8 cellular contexts compared by ENCODE assay signal in the genomic region with DNA sequence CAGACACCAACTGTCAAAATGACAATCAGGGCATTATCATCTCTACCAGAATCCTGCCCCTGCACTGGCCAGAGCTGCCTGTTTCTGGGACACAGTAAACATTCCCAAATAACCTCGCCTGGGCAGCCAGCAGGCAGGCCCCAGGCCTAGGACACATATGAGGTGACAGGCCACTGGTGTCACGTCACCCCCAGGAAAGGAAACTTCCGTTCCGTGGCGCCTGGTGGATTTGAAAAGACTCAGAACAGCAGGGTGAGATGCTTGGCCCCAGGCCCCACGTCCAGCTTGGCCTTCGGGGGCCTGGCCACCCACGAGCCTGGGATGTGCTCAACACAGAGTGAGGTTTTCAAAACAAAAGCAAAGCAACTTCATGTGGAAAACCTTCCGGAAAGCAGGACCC. TPM values are rescaled to one million over a fixed set of nuclear protein-coding genes. Genes with fewer than 3 reads are reported as not detected.
DNase-seq lines count a peak whose midpoint lies in the region; ATAC-seq and TF ChIP-seq lines count a peak whose summit lies in the region.

No MANE protein-coding gene starts in this region.

- no peaks in the 10 kb centered on the region for H3K9me3 ChIP-seq in SK-N-SH
- H3K9me3 ChIP-seq in left lung, result no peaks in the 10 kb centered on the region

- POLR2A ChIA-PET in SK-N-SH (lab: Yijun Ruan, JAX), result no interaction called here

- CTCF ChIA-PET in SK-N-SH (lab: Yijun Ruan, JAX), result interaction anchor here (1.2 kb wide), 1 partner anchor 149 kb away, joined by 3 read pairs; no protein-coding TSS in a partner anchor

- H3K27me3 Mint-ChIP-seq in activated naive CD4-positive, alpha-beta T cell treated with anti-CD3 and anti-CD28 coated beads, Interleukin-2, amount 50 U/mL, for 24 hours, result no peaks in the 10 kb centered on the region

- peaks cover 7% of the 10 kb centered on the region for H3K36me3 Mint-ChIP-seq in activated naive CD4-positive, alpha-beta T cell treated with anti-CD3 and anti-CD28 coated beads, Interleukin-2, amount 50 U/mL, for 24 hours

- peak overlapping the region; percentile 73 for H3K4me2 ChIP-seq in SK-N-SH

- 80% methylated on average over 2 of the region's 9 CpGs for WGBS in SK-N-SH (ENCODE audit: low lambda C conversion rate)

- H3K79me2 ChIP-seq in SK-N-SH (ENCODE audit: insufficient read depth), result no peaks in the 10 kb centered on the region

- TF ChIP-seq RAD21 in SK-N-SH (IDR thresholded peaks at IDR 0.05; ENCODE audit: low read length), result no peak

- peaks cover 84% of the 10 kb centered on the region for H3K4me1 Mint-ChIP-seq in activated naive CD4-positive, alpha-beta T cell treated with anti-CD3 and anti-CD28 coated beads, Interleukin-2, amount 50 U/mL, for 24 hours

- no peak overlapping the region for H2AFZ ChIP-seq in SK-N-SH (ENCODE audit: low read depth)

- peak overlapping the region in 1 of 2 experiments; percentile 80; a peak in 3 of 4 replicates for H3K4me3 ChIP-seq in SK-N-SH (ENCODE audit: low read depth in 2 of 2, low read length in 1 of 2)
- peak overlapping the region; percentile 54 to 69 for H3K4me3 ChIP-seq in left lung

- H3K9me3 Mint-ChIP-seq in activated naive CD4-positive, alpha-beta T cell treated with anti-CD3 and anti-CD28 coated beads, Interleukin-2, amount 50 U/mL, for 24 hours, result no peaks in the 10 kb centered on the region

- no peak overlapping the region for H3K9ac ChIP-seq in SK-N-SH

- peaks cover 0 to 51% of the 10 kb centered on the region in 2 experiments; a peak in 1 of 4 replicates for H3K4me1 ChIP-seq in SK-N-SH (ENCODE audit: control insufficient read depth in 1 of 2, insufficient read depth in 2 of 2, low read depth in 1 of 2, low read length in 1 of 2)
- peaks cover 3 to 60% of the 10 kb centered on the region in 2 donors for H3K4me1 ChIP-seq in left lung

- no peaks in the 10 kb centered on the region for H3K9me2 ChIP-seq in SK-N-SH

- ATAC-seq in SK-N-SH treated with all-trans-retinoic acid at 6 μM for 48 hours (no peak; the same call in 2 of the 3 replicates), left lung (no peak), HG03342 (IDR thresholded peaks at IDR 0.05; ENCODE audit: unreplicated experiment) (no peak), HG02852 (IDR thresholded peaks at IDR 0.05; ENCODE audit: unreplicated experiment) (no peak)

- H3K27ac Mint-ChIP-seq in activated naive CD4-positive, alpha-beta T cell treated with anti-CD3 and anti-CD28 coated beads, Interleukin-2, amount 50 U/mL, for 24 hours, result peak overlapping the region; percentile 90

- H3K27ac ChIP-seq in SK-N-SH (ENCODE audit: low read depth in 2 of 2, low read length in 1 of 2), result no peak overlapping the region; a peak in 1 of 4 replicates
- peak overlapping the region in 1 of 2 donors; percentile 82 for H3K27ac ChIP-seq in left lung
- peak overlapping the region; percentile 30 for H3K27ac ChIP-seq in temporal lobe (ENCODE audit: low read depth, low read length)

- no peaks in the 10 kb centered on the region; the same call in 1 of the 2 replicates for H3K27me3 ChIP-seq in SK-N-SH (ENCODE audit: insufficient read depth)
- H3K27me3 ChIP-seq in left lung, result no peaks in the 10 kb centered on the region

- peak overlapping the region; percentile 94 for H3K4me3 Mint-ChIP-seq in activated naive CD4-positive, alpha-beta T cell treated with anti-CD3 and anti-CD28 coated beads, Interleukin-2, amount 50 U/mL, for 24 hours

- no peak for TF ChIP-seq EP300 in SK-N-SH (IDR thresholded peaks at IDR 0.05; ENCODE audit: borderline replicate concordance in 1 of 2, low read depth in 1 of 2, low read length in 1 of 2)

- H3F3A ChIP-seq in SK-N-SH (replicated peaks; ENCODE audit: insufficient read depth), result no peaks in the 10 kb centered on the region

- intact Hi-C loops in left lung (cut with DNase I), result no loop called here

- TF ChIP-seq CTCF in SK-N-SH (IDR thresholded peaks at IDR 0.05) (no peak), left lung (IDR thresholded peaks at IDR 0.05) (no peak)

- DNase-seq in SK-N-SH (no peak), left lung (no peak), NCI-H1436 treated with DMSO at 0.1 percent for 48 hours (lab: John Stamatoyannopoulos, UW) (no peak)

- H3K36me3 ChIP-seq in SK-N-SH (replicated peaks in 1 of 2; ENCODE audit: control insufficient read depth in 1 of 2, insufficient read depth in 2 of 2, low read length in 1 of 2), result no peaks in the 10 kb centered on the region
- H3K36me3 ChIP-seq in left lung, result no peaks in the 10 kb centered on the region

- no peaks in the 10 kb centered on the region for H4K20me1 ChIP-seq in SK-N-SH (ENCODE audit: insufficient read depth)

TF ChIP-seq in SK-N-SH, 30 proteins besides CTCF, POLR2A, EP300 and RAD21 (continues in another document):
- TF ChIP-seq PBX3 (IDR thresholded peaks at IDR 0.05) (no peak), RCOR1 (IDR thresholded peaks at IDR 0.05; ENCODE audit: low read length) (no peak), NFIC (IDR thresholded peaks at IDR 0.05; ENCODE audit: borderline replicate concordance) (no peak), RFX5 (IDR thresholded peaks at IDR 0.05; ENCODE audit: low read length) (no peak), TEAD4 (IDR thresholded peaks at IDR 0.05; ENCODE audit: borderline replicate concordance, insufficient read depth) (no peak), FOSL2 (IDR thresholded peaks at IDR 0.05; ENCODE audit: borderline replicate concordance, low read depth) (no peak), RXRA (IDR thresholded peaks at IDR 0.05; ENCODE audit: borderline replicate concordance, low read depth) (no peak), FOXM1 (IDR thresholded peaks at IDR 0.05; ENCODE audit: low read depth) (no peak), MXI1 (IDR thresholded peaks at IDR 0.05; ENCODE audit: low read depth, low read length) (no peak)
- TF ChIP-seq, protein P1, sequence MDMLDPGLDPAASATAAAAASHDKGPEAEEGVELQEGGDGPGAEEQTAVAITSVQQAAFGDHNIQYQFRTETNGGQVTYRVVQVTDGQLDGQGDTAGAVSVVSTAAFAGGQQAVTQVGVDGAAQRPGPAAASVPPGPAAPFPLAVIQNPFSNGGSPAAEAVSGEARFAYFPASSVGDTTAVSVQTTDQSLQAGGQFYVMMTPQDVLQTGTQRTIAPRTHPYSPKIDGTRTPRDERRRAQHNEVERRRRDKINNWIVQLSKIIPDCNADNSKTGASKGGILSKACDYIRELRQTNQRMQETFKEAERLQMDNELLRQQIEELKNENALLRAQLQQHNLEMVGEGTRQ (IDR thresholded peaks at IDR 0.05; ENCODE audit: borderline replicate concordance, low read depth, low read length), result no peak

TF ChIP-seq in SK-N-SH treated with all-trans-retinoic acid at 6 μM for 48 hours, 23 proteins besides CTCF, POLR2A, EP300 and RAD21:
- TF ChIP-seq ZC3H10 (CRISPR knock-in tag; IDR thresholded peaks at IDR 0.05) (no peak), ISL1 (CRISPR knock-in tag; IDR thresholded peaks at IDR 0.05) (no peak), ZNF70 (CRISPR knock-in tag; IDR thresholded peaks at IDR 0.05) (no peak), ZFP30 (CRISPR knock-in tag; IDR thresholded peaks at IDR 0.05) (no peak), POU6F1 (CRISPR knock-in tag; IDR thresholded peaks at IDR 0.05; ENCODE audit: borderline replicate concordance, low read depth) (no peak), OSR1 (CRISPR knock-in tag; IDR thresholded peaks at IDR 0.05) (no peak), CSRNP3 (CRISPR knock-in tag; IDR thresholded peaks at IDR 0.05) (no peak), ZNF565 (CRISPR knock-in tag; conservative IDR thresholded peaks at IDR 0.05; ENCODE audit: low read depth) (no peak), SNAI2 (CRISPR knock-in tag; IDR thresholded peaks at IDR 0.05) (no peak)
- TF ChIP-seq, protein P2, sequence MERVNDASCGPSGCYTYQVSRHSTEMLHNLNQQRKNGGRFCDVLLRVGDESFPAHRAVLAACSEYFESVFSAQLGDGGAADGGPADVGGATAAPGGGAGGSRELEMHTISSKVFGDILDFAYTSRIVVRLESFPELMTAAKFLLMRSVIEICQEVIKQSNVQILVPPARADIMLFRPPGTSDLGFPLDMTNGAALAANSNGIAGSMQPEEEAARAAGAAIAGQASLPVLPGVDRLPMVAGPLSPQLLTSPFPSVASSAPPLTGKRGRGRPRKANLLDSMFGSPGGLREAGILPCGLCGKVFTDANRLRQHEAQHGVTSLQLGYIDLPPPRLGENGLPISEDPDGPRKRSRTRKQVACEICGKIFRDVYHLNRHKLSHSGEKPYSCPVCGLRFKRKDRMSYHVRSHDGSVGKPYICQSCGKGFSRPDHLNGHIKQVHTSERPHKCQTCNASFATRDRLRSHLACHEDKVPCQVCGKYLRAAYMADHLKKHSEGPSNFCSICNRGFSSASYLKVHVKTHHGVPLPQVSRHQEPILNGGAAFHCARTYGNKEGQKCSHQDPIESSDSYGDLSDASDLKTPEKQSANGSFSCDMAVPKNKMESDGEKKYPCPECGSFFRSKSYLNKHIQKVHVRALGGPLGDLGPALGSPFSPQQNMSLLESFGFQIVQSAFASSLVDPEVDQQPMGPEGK (CRISPR knock-in tag; IDR thresholded peaks at IDR 0.05; ENCODE audit: borderline replicate concordance), result no peak

RNA-seq across cellular contexts. Expression of gene SEMA4D, which starts 1.3 kb away (rescaled TPM):
- 2.1 and 4.8 TPM in 2 replicates for polyA plus RNA-seq in SK-N-SH (2012; rRNA removed)
- 2.4 and 3.7 TPM in 2 replicates for polyA plus RNA-seq in SK-N-SH (2012; cell fraction: cytosol; rRNA removed)
- 12.9 and 17.9 TPM in 2 replicates for polyA plus RNA-seq in SK-N-SH (2012; cell fraction: nucleus; rRNA removed)
- total RNA-seq in left lung (10 to 100 TPM; 30.2 to 71.9 TPM), temporal lobe (10.6 TPM)
